Comparison of ENCODE assay signal across 8 cellular contexts in the genomic region with DNA sequence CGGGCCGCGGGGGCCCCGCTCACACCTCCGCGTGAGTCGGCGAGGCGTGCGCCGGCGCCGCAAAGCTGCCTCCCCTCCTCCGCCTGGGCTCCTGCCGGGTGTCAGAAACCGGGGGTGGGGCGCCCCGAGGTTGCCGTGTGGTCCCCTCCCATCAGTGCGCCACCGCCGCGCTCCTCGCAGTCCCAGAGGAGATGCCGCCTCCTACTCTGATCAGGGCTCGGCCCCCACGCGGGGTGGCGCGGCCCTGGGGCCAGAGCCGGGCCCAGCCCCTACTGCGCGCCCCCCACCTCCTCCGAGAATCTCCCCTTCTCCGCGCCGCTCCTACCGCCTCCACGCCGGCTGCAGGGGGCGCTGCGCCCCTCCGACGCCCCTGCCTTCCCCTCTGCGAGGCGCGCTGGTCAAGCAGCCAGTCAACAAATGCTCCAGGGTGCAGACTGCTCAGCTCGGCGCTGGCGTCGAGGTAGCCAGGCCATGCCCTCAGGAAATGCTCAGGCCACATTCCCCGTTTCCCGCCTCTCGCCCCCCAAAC. TPM values are rescaled to one million over a fixed set of nuclear protein-coding genes. Genes with fewer than 3 reads are reported as not detected.
DNase-seq lines count a peak whose midpoint lies in the region; ATAC-seq and TF ChIP-seq lines count a peak whose summit lies in the region.

No MANE protein-coding gene starts in this region.

- no peak for TF ChIP-seq POLR2A in heart left ventricle (IDR thresholded peaks at IDR 0.05)

- H3K4me1 ChIP-seq in DOHH2 (ENCODE audit: control insufficient read depth, low read length) (peaks cover 16% of the 10 kb centered on the region), heart left ventricle (peaks cover 14 to 59% (median 38%) of the 10 kb centered on the region in 12 donors)

- no peaks in the 10 kb centered on the region for H3K79me2 ChIP-seq in DOHH2 (ENCODE audit: control insufficient read depth, low read length)

- intact Hi-C loops in activated T-helper 1 cell treated with anti-CD3 and anti-CD28 coated beads, Interleukin-12 subunit alpha, Interleukin-12 subunit beta, Interleukin-2, Interleukin-4 antibody, amounts not matched to agents 30 ng/mL and 10 ng/mL and 1 ng/mL, durations not matched to agents 14 hours and 24 hours and 36 hours (cut with micrococcal nuclease) = loop anchor here (5.0 kb wide), 1 partner anchor 77 kb away; no protein-coding TSS in a partner anchor
- intact Hi-C loops in heart left ventricle (cut with DNase I) = loop anchor here in 6 of 10 donors (2.0 to 10.0 kb wide), 4 partner anchors 28 to 77 kb away; no protein-coding TSS in a partner anchor

- H3K27me3 Mint-ChIP-seq in activated T-helper 1 cell treated with anti-CD3 and anti-CD28 coated beads, Interleukin-12 subunit alpha, Interleukin-12 subunit beta, Interleukin-2, Interleukin-4 antibody, amounts not matched to agents 30 ng/mL and 10 ng/mL and 1 ng/mL, durations not matched to agents 14 hours and 24 hours and 36 hours (ENCODE audit: insufficient read depth) = peaks cover 21% of the 10 kb centered on the region

- H3K36me3 Mint-ChIP-seq in activated T-helper 1 cell treated with anti-CD3 and anti-CD28 coated beads, Interleukin-12 subunit alpha, Interleukin-12 subunit beta, Interleukin-2, Interleukin-4 antibody, amounts not matched to agents 30 ng/mL and 10 ng/mL and 1 ng/mL, durations not matched to agents 14 hours and 24 hours and 36 hours (ENCODE audit: low read depth) = no peaks in the 10 kb centered on the region

- WGBS in heart left ventricle, 4 donors = 20 to 42% (median 23%) methylated on average over 24 to 54 of the region's 54 CpGs; no CpG with 5 or more reads in 1 of the 4 donors

- no peaks in the 10 kb centered on the region for H3K36me3 ChIP-seq in DOHH2 (ENCODE audit: control insufficient read depth, low read length)
- H3K36me3 ChIP-seq in heart left ventricle = no peaks in the 10 kb centered on the region

- ATAC-seq in heart left ventricle (peak in 3 of 4 donors; percentile 11 to 24 (median 23)), HG03457 (IDR thresholded peaks at IDR 0.05; ENCODE audit: unreplicated experiment) (no peak), HG02970 (IDR thresholded peaks at IDR 0.05; ENCODE audit: low FRiP score, unreplicated experiment) (no peak)

- H3K27ac Mint-ChIP-seq in activated T-helper 1 cell treated with anti-CD3 and anti-CD28 coated beads, Interleukin-12 subunit alpha, Interleukin-12 subunit beta, Interleukin-2, Interleukin-4 antibody, amounts not matched to agents 30 ng/mL and 10 ng/mL and 1 ng/mL, durations not matched to agents 14 hours and 24 hours and 36 hours = no peak overlapping the region

- no peaks in the 10 kb centered on the region for H3F3A ChIP-seq in DOHH2 (ENCODE audit: control insufficient read depth, insufficient read depth)

- H3K27ac ChIP-seq in DOHH2 (ENCODE audit: low read depth, low read length) (no peak overlapping the region), heart left ventricle (peak overlapping the region in 10 of 12 donors; percentile 39 to 82 (median 68))

- no peaks in the 10 kb centered on the region for H3K9me3 ChIP-seq in DOHH2 (ENCODE audit: control insufficient read depth, insufficient read depth, low read length)
- H3K9me3 ChIP-seq in heart left ventricle = no peaks in the 10 kb centered on the region

- no peaks in the 10 kb centered on the region for H3K9me2 ChIP-seq in DOHH2 (replicated peaks; ENCODE audit: control insufficient read depth, low read length)

- peaks cover 6% of the 10 kb centered on the region for H3K4me1 Mint-ChIP-seq in activated T-helper 1 cell treated with anti-CD3 and anti-CD28 coated beads, Interleukin-12 subunit alpha, Interleukin-12 subunit beta, Interleukin-2, Interleukin-4 antibody, amounts not matched to agents 30 ng/mL and 10 ng/mL and 1 ng/mL, durations not matched to agents 14 hours and 24 hours and 36 hours (ENCODE audit: low read depth)

- DNase-seq in NAMALWA (ENCODE audit: low spot score) = peak; percentile 70
- peak; percentile 25 for DNase-seq in activated T-helper 1 cell treated with anti-CD3 and anti-CD28 coated beads, Interleukin-12 subunit alpha, Interleukin-12 subunit beta, Interleukin-2, Interleukin-4 antibody, amounts not matched to agents 30 ng/mL and 10 ng/mL and 1 ng/mL, durations not matched to agents 14 hours and 24 hours and 36 hours (ENCODE audit: low spot score)
- DNase-seq in heart left ventricle = peak in 4 of 5 donors; percentile 59 to 78 (median 66)
- peak; percentile 49 for DNase-seq in stimulated activated CD4-positive, alpha-beta T cell treated with anti-CD3 and anti-CD28 coated beads, Interleukin-2, amount 100 ng/mL, for 4 hours (ENCODE audit: low read depth)
- no peak for DNase-seq in epidermal melanocyte (ENCODE audit: insufficient read length, low spot score)

- TF ChIP-seq CTCF in DOHH2 (IDR thresholded peaks at IDR 0.05; ENCODE audit: low read depth, low read length, poor library complexity, severe bottlenecking) (peak; percentile 82), heart left ventricle (IDR thresholded peaks at IDR 0.05) (peak in 11 of 12 donors; percentile 40 to 73 (median 51))

- peaks cover 4% of the 10 kb centered on the region; the same call in 1 of the 2 replicates for H4K20me1 ChIP-seq in DOHH2 (ENCODE audit: control insufficient read depth, insufficient read depth, low read depth, low read length)

- peak overlapping the region; percentile 59 for H3K4me3 Mint-ChIP-seq in activated T-helper 1 cell treated with anti-CD3 and anti-CD28 coated beads, Interleukin-12 subunit alpha, Interleukin-12 subunit beta, Interleukin-2, Interleukin-4 antibody, amounts not matched to agents 30 ng/mL and 10 ng/mL and 1 ng/mL, durations not matched to agents 14 hours and 24 hours and 36 hours

- H3K27me3 ChIP-seq in DOHH2 (ENCODE audit: control insufficient read depth, low read length) (peaks cover 38% of the 10 kb centered on the region), heart left ventricle (peaks cover 0 to 36% (median 0%) of the 10 kb centered on the region in 9 donors)

- peak overlapping the region; percentile 58 for H3K4me3 ChIP-seq in DOHH2 (ENCODE audit: low read length)
- H3K4me3 ChIP-seq in heart left ventricle = peak overlapping the region in 11 of 12 donors; percentile 7 to 70 (median 46)

- H3K9me3 Mint-ChIP-seq in activated T-helper 1 cell treated with anti-CD3 and anti-CD28 coated beads, Interleukin-12 subunit alpha, Interleukin-12 subunit beta, Interleukin-2, Interleukin-4 antibody, amounts not matched to agents 30 ng/mL and 10 ng/mL and 1 ng/mL, durations not matched to agents 14 hours and 24 hours and 36 hours = no peaks in the 10 kb centered on the region

- H3K4me2 ChIP-seq in DOHH2 (ENCODE audit: low read length) = peak overlapping the region; percentile 61

RNA-seq across cellular contexts. Expression of gene JAG2, which starts 0.5 kb away (rescaled TPM):
- 6.5 and 7.4 TPM in 2 replicates for total RNA-seq in activated T-helper 1 cell treated with anti-CD3 and anti-CD28 coated beads, Interleukin-12 subunit alpha, Interleukin-12 subunit beta, Interleukin-2, Interleukin-4 antibody, amounts not matched to agents 30 ng/mL and 10 ng/mL and 1 ng/mL, durations not matched to agents 14 hours and 24 hours and 36 hours
- total RNA-seq in heart left ventricle = 10 to 100 TPM; 20.4 to 62.4 (median 28.6) TPM
- polyA plus RNA-seq in heart left ventricle = 10 to 100 TPM; 19.1 to 25.2 TPM

RNA-seq across cellular contexts. Expression of gene NUDT14, which starts 12.1 kb away (rescaled TPM):
- total RNA-seq in activated T-helper 1 cell treated with anti-CD3 and anti-CD28 coated beads, Interleukin-12 subunit alpha, Interleukin-12 subunit beta, Interleukin-2, Interleukin-4 antibody, amounts not matched to agents 30 ng/mL and 10 ng/mL and 1 ng/mL, durations not matched to agents 14 hours and 24 hours and 36 hours = 8.5 and 10.9 TPM in 2 replicates
- total RNA-seq in heart left ventricle = 10 to 100 TPM; 16.7 to 48.9 (median 23.8) TPM
- polyA plus RNA-seq in heart left ventricle = 10 to 100 TPM; 14.3 to 29.6 TPM

Comparison
In these comparisons a context has a peak if more than half of its experiments do, and no peak if none do; other contexts are left out.
1. ATAC-seq: peak in heart left ventricle (3 of 4); none in HG03457 (single experiment) and HG02970 (single experiment).